ENCODE assay signal across 8 cellular contexts in the genomic region with DNA sequence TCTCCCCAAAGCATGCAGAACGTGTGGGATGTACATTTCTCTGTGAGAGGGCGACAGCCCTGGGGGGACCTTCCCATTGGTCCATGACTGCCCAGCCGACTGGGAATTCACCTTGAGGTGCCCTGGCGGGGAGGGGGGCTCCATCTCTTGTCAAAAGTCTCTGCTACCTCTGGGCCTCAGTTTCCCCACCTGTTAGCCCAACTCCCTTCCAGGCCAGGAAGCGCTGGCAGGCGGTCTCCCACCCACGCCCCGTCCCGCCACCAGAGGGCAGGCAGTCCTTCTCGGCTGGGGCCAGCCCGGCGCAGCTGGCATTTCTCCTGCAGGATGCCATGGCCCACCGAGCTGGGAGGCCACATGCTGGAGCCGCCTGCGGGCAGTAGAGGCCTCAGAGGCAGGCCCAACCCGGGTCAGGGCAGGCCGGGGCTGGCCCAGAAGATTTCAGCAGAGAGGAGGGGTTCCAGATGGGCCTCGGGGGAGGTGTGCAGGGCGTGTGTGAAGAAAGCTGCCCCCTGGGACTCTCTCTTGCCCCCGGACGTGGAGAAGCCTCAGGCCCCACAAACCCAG. TPM values are rescaled to one million over a fixed set of nuclear protein-coding genes. Genes with fewer than 3 reads are reported as not detected.
DNase-seq lines count a peak whose midpoint lies in the region; ATAC-seq and TF ChIP-seq lines count a peak whose summit lies in the region.

No MANE protein-coding gene starts in this region.

- peak; percentile 71 to 79 for TF ChIP-seq RAD21 in liver (IDR thresholded peaks at IDR 0.05)

- POLR2A ChIA-PET in activated B cell treated with CpG ODN at 0.5 μM for 24 hours (lab: Charles Lee), result interaction anchor here (0.7 to 5.8 kb wide), 10 partner anchors 8 to 149 kb away, joined by 3 to 100 read pairs (median 8); a partner anchor contains a TSS

- no peaks in the 10 kb centered on the region for H3K27me3 Mint-ChIP-seq in activated B cell treated with CpG ODN at 0.5 μM for 24 hours

- H3K36me3 Mint-ChIP-seq in activated B cell treated with CpG ODN at 0.5 μM for 24 hours (ENCODE audit: low read depth), result peaks cover 4% of the 10 kb centered on the region

- H4K20me1 ChIP-seq in DOHH2 (ENCODE audit: control insufficient read depth, insufficient read depth, low read depth, low read length), result no peaks in the 10 kb centered on the region

- H3K9me3 ChIP-seq in DOHH2 (ENCODE audit: control insufficient read depth, insufficient read depth, low read length), result no peaks in the 10 kb centered on the region
- H3K9me3 ChIP-seq in colonic mucosa, result no peaks in the 10 kb centered on the region
- no peaks in the 10 kb centered on the region for H3K9me3 ChIP-seq in liver (ENCODE audit: control insufficient read depth in 4 of 4, low read length in 3 of 4)

- intact Hi-C loops in activated B cell treated with CpG ODN at 0.5 μM for 24 hours (cut with micrococcal nuclease) (no loop called here), colonic mucosa (cut with DNase I) (no loop called here)

- H3K9me3 Mint-ChIP-seq in activated B cell treated with CpG ODN at 0.5 μM for 24 hours, result no peaks in the 10 kb centered on the region

- no peak overlapping the region for H3K4me2 ChIP-seq in DOHH2 (ENCODE audit: low read length)

- peak overlapping the region in 1 of 2 donors; percentile 12 for H3K9ac ChIP-seq in colonic mucosa (ENCODE audit: low read depth in 2 of 2, low read length in 2 of 2)
- no peak overlapping the region for H3K9ac ChIP-seq in liver (ENCODE audit: low read depth in 1 of 2, low read length in 2 of 2)

- H3K9me2 ChIP-seq in DOHH2 (replicated peaks; ENCODE audit: control insufficient read depth, low read length), result no peaks in the 10 kb centered on the region

- H3F3A ChIP-seq in DOHH2 (ENCODE audit: control insufficient read depth, insufficient read depth), result peaks cover 14% of the 10 kb centered on the region; the same call in 1 of the 2 replicates

- WGBS in liver, result 53% methylated on average over 21 of the region's 21 CpGs

- ATAC-seq in activated B cell treated with CpG ODN at 0.5 μM for 24 hours (ENCODE audit: low read depth) (peak; percentile 3), GM21381 (IDR thresholded peaks at IDR 0.05; ENCODE audit: unreplicated experiment) (no peak), GM18519 (IDR thresholded peaks at IDR 0.05; ENCODE audit: low FRiP score, unreplicated experiment) (no peak)

- H3K4me1 Mint-ChIP-seq in activated B cell treated with CpG ODN at 0.5 μM for 24 hours, result peaks cover 63% of the 10 kb centered on the region

- H3K27me3 ChIP-seq in DOHH2 (ENCODE audit: control insufficient read depth, low read length) (peaks cover 18% of the 10 kb centered on the region), colonic mucosa (peaks cover 4% of the 10 kb centered on the region), liver (ENCODE audit: control insufficient read depth in 4 of 4, insufficient read depth in 4 of 4, low read length in 3 of 4) (no peaks in the 10 kb centered on the region)

- peak overlapping the region; percentile 46 for H3K27ac Mint-ChIP-seq in activated B cell treated with CpG ODN at 0.5 μM for 24 hours

- H3K27ac ChIP-seq in DOHH2 (ENCODE audit: low read depth, low read length) (no peak overlapping the region), colonic mucosa (no peak overlapping the region), liver (ENCODE audit: low read depth in 1 of 2, low read length in 2 of 2) (no peak overlapping the region)

- TF ChIP-seq CTCF in DOHH2 (IDR thresholded peaks at IDR 0.05; ENCODE audit: low read depth, low read length, poor library complexity, severe bottlenecking), result peak; percentile 79
- TF ChIP-seq CTCF in LNCaP clone FGC (IDR thresholded peaks at IDR 0.05; ENCODE audit: control insufficient read depth, extremely low read depth, insufficient read depth), result peak; percentile 58
- peak; percentile 24 for TF ChIP-seq CTCF in activated B cell treated with CpG ODN at 0.5 μM for 24 hours (IDR thresholded peaks at IDR 0.05)
- TF ChIP-seq CTCF in colonic mucosa (IDR thresholded peaks at IDR 0.05), result peak; percentile 71
- TF ChIP-seq CTCF in liver (IDR thresholded peaks at IDR 0.05; ENCODE audit: low read depth, low read length, missing input control), result peak; percentile 64

- DNase-seq in LNCaP clone FGC (ENCODE audit: low read depth) (no peak), activated B cell treated with CpG ODN at 0.5 μM for 24 hours (peak; percentile 70), colonic mucosa (peak; percentile 72), superior temporal gyrus (ENCODE audit: extremely low spot score) (peak; percentile 19)

- H3K4me3 ChIP-seq in DOHH2 (ENCODE audit: low read length) (no peak overlapping the region), LNCaP clone FGC (ENCODE audit: low read depth, low read length) (no peak overlapping the region), colonic mucosa (no peak overlapping the region), liver (ENCODE audit: low read depth in 1 of 3, low read length in 3 of 3) (no peak overlapping the region)

- no peaks in the 10 kb centered on the region for H3K79me2 ChIP-seq in DOHH2 (ENCODE audit: control insufficient read depth, low read length)

- H3K4me3 Mint-ChIP-seq in activated B cell treated with CpG ODN at 0.5 μM for 24 hours, result peak overlapping the region; percentile 46

- CTCF ChIA-PET in activated B cell treated with CpG ODN at 0.5 μM for 24 hours (lab: Charles Lee), result interaction anchor here (0.7 to 7.2 kb wide), 5 partner anchors 11 to 95 kb away, joined by 3 to 58 read pairs (median 10); no protein-coding TSS in a partner anchor

- H3K4me1 ChIP-seq in DOHH2 (ENCODE audit: control insufficient read depth, low read length) (peaks cover 39% of the 10 kb centered on the region), colonic mucosa (peaks cover 21% of the 10 kb centered on the region), liver (ENCODE audit: control insufficient read depth in 4 of 4, insufficient read depth in 4 of 4, low read length in 3 of 4) (peaks cover 7 to 29% (median 14%) of the 10 kb centered on the region in 4 donors)

- H3K36me3 ChIP-seq in DOHH2 (ENCODE audit: control insufficient read depth, low read length), result no peaks in the 10 kb centered on the region
- H3K36me3 ChIP-seq in colonic mucosa, result no peaks in the 10 kb centered on the region
- H3K36me3 ChIP-seq in liver (ENCODE audit: control insufficient read depth in 4 of 4, insufficient read depth in 3 of 4, low read depth in 1 of 4, low read length in 3 of 4), result no peaks in the 10 kb centered on the region

TF ChIP-seq in liver, 16 proteins besides CTCF, POLR2A, EP300 and RAD21 (continues in another document):
- TF ChIP-seq, protein P1, sequence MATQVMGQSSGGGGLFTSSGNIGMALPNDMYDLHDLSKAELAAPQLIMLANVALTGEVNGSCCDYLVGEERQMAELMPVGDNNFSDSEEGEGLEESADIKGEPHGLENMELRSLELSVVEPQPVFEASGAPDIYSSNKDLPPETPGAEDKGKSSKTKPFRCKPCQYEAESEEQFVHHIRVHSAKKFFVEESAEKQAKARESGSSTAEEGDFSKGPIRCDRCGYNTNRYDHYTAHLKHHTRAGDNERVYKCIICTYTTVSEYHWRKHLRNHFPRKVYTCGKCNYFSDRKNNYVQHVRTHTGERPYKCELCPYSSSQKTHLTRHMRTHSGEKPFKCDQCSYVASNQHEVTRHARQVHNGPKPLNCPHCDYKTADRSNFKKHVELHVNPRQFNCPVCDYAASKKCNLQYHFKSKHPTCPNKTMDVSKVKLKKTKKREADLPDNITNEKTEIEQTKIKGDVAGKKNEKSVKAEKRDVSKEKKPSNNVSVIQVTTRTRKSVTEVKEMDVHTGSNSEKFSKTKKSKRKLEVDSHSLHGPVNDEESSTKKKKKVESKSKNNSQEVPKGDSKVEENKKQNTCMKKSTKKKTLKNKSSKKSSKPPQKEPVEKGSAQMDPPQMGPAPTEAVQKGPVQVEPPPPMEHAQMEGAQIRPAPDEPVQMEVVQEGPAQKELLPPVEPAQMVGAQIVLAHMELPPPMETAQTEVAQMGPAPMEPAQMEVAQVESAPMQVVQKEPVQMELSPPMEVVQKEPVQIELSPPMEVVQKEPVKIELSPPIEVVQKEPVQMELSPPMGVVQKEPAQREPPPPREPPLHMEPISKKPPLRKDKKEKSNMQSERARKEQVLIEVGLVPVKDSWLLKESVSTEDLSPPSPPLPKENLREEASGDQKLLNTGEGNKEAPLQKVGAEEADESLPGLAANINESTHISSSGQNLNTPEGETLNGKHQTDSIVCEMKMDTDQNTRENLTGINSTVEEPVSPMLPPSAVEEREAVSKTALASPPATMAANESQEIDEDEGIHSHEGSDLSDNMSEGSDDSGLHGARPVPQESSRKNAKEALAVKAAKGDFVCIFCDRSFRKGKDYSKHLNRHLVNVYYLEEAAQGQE (IDR thresholded peaks at IDR 0.05), result no peak
- TF ChIP-seq FOXA2 (IDR thresholded peaks at IDR 0.05) (no peak), YY1 (IDR thresholded peaks at IDR 0.05) (no peak), EGR1 (IDR thresholded peaks at IDR 0.05; ENCODE audit: low read depth in 2 of 2) (no peak), FOXA1 (IDR thresholded peaks at IDR 0.05) (no peak), JUND (IDR thresholded peaks at IDR 0.05) (no peak), NR2F2 (IDR thresholded peaks at IDR 0.05) (no peak), RXRA (IDR thresholded peaks at IDR 0.05) (no peak), SP1 (IDR thresholded peaks at IDR 0.05) (no peak), HNF4G (IDR thresholded peaks at IDR 0.05) (no peak)
- TF ChIP-seq, protein P2, sequence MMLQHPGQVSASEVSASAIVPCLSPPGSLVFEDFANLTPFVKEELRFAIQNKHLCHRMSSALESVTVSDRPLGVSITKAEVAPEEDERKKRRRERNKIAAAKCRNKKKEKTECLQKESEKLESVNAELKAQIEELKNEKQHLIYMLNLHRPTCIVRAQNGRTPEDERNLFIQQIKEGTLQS (IDR thresholded peaks at IDR 0.05), result no peak
- TF ChIP-seq, protein P3, sequence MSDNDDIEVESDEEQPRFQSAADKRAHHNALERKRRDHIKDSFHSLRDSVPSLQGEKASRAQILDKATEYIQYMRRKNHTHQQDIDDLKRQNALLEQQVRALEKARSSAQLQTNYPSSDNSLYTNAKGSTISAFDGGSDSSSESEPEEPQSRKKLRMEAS (IDR thresholded peaks at IDR 0.05), result no peak

RNA-seq across cellular contexts. Expression of a gene that starts 16.6 kb away (rescaled TPM):
- total RNA-seq in activated B cell treated with CpG ODN at 0.5 μM for 24 hours (0.32 and 0.42 TPM in 2 replicates), colonic mucosa (1 to 10 TPM; 4.2 to 5.0 TPM), liver (1 to 10 TPM; 1.4 to 1.5 TPM)
- polyA plus RNA-seq in liver, result 1 to 10 TPM; 1.0 to 1.4 TPM

RNA-seq across cellular contexts. Expression of a gene that starts 27.3 kb away (rescaled TPM):
- total RNA-seq in activated B cell treated with CpG ODN at 0.5 μM for 24 hours (147 and 170 TPM in 2 replicates), colonic mucosa (100 to 1,000 TPM; 136 to 138 TPM), liver (10 to 100 TPM; 22.0 to 49.0 TPM)
- polyA plus RNA-seq in liver, result 10 to 100 TPM; 29.0 to 39.3 TPM

RNA-seq across cellular contexts. Expression of a gene that starts 32.8 kb away (rescaled TPM):
- total RNA-seq in activated B cell treated with CpG ODN at 0.5 μM for 24 hours (not detected in 2 replicates), colonic mucosa (10 to 100 TPM; 29.1 to 76.3 TPM), liver (10 to 100 TPM in 1 of 2 donors, 1 to 10 TPM in 1; 3.6 to 14.2 TPM)
- polyA plus RNA-seq in liver, result 1 to 10 TPM; 1.3 to 5.7 TPM

RNA-seq across cellular contexts. Expression of a gene that starts 58.3 kb away (rescaled TPM):
- total RNA-seq in activated B cell treated with CpG ODN at 0.5 μM for 24 hours (not detected in 2 replicates), colonic mucosa (not detected), liver (under 1 TPM in 1 of 2 donors, not detected in 1; 0.14 TPM)
- polyA plus RNA-seq in liver, result not detected

Comparison
In these comparisons a context has a peak if more than half of its experiments do, and no peak if none do; other contexts are left out.
1. CTCF ChIP-seq: peak in every context shown above with its lines; median percentile 79 in DOHH2; 71 in colonic mucosa; 64 in liver; 58 in LNCaP clone FGC; 24 in activated B cell treated with CpG ODN at 0.5 μM for 24 hours.